In the genomic region with DNA sequence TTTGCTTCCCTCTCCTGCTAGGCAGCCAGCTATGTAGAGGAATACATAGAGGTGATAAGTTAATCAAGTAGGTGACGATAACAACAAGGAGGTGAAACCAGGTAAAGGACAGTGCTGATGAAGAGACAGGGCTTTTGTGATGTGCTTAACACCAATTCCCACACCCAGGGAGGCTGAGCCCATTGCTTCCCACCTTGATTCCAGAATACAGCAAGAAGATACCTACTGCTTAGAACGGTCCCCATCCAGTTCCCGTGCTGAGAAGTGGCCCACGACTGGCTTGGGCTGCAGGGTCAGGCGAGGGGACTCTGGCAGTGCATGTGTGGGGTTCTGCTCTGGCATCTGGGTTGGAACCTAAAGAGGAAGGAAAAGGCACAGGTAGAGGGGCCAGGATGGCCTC, we compare ENCODE assay signal across 2 cellular contexts.
TF ChIP-seq lines count a peak whose summit lies in the region.

No MANE protein-coding gene starts in this region.

TF ChIP-seq in SK-N-SH, 30 proteins besides CTCF, POLR2A, EP300 and RAD21:
- no peak for TF ChIP-seq PBX3 (IDR thresholded peaks at IDR 0.05)
- no peak for TF ChIP-seq EZH2phosphoT487 (IDR thresholded peaks at IDR 0.05; ENCODE audit: borderline replicate concordance, low read depth)
- no peak for TF ChIP-seq RCOR1 (IDR thresholded peaks at IDR 0.05; ENCODE audit: low read length)

TF ChIP-seq in SK-N-SH treated with all-trans-retinoic acid at 6 μM for 48 hours, 23 proteins besides CTCF, POLR2A, EP300 and RAD21:
- no peak for TF ChIP-seq TCF4 (CRISPR knock-in tag; IDR thresholded peaks at IDR 0.05; ENCODE audit: borderline replicate concordance)
- TF ChIP-seq, protein P1, sequence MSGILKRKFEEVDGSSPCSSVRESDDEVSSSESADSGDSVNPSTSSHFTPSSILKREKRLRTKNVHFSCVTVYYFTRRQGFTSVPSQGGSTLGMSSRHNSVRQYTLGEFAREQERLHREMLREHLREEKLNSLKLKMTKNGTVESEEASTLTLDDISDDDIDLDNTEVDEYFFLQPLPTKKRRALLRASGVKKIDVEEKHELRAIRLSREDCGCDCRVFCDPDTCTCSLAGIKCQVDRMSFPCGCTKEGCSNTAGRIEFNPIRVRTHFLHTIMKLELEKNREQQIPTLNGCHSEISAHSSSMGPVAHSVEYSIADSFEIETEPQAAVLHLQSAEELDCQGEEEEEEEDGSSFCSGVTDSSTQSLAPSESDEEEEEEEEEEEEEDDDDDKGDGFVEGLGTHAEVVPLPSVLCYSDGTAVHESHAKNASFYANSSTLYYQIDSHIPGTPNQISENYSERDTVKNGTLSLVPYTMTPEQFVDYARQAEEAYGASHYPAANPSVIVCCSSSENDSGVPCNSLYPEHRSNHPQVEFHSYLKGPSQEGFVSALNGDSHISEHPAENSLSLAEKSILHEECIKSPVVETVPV (CRISPR knock-in tag; IDR thresholded peaks at IDR 0.05), result no peak
